ENCODE assay signal across 1 cellular context in genomic region chr12:50926415-50926814, GRCh38.
TF ChIP-seq lines count a peak whose summit lies in the region.

No MANE protein-coding gene starts in this region.

TF ChIP-seq in GM12878, 131 proteins besides CTCF, POLR2A, EP300 and RAD21:
- TF ChIP-seq ZSCAN29 (IDR thresholded peaks at IDR 0.05): no peak
- TF ChIP-seq CBFB (IDR thresholded peaks at IDR 0.05; ENCODE audit: low read depth): no peak
- TF ChIP-seq ZBTB4 (CRISPR knock-in tag; IDR thresholded peaks at IDR 0.05): no peak
- TF ChIP-seq MEF2A (IDR thresholded peaks at IDR 0.05; ENCODE audit: insufficient read depth, low read depth, low read length): no peak
- TF ChIP-seq KDM1A (IDR thresholded peaks at IDR 0.05; ENCODE audit: borderline replicate concordance): no peak
- TF ChIP-seq BHLHE40 (IDR thresholded peaks at IDR 0.05; ENCODE audit: borderline replicate concordance in 1 of 2, low read depth in 2 of 2, low read length in 1 of 2): no peak
- no peak for TF ChIP-seq IRF4 (IDR thresholded peaks at IDR 0.05; ENCODE audit: low read depth, low read length)
- TF ChIP-seq GABPA (IDR thresholded peaks at IDR 0.05; ENCODE audit: low read depth): no peak
- no peak for TF ChIP-seq IRF3 (IDR thresholded peaks at IDR 0.05)
- TF ChIP-seq CREB1 (IDR thresholded peaks at IDR 0.05; ENCODE audit: low read depth): no peak
- no peak for TF ChIP-seq EGR1 (IDR thresholded peaks at IDR 0.05; ENCODE audit: borderline replicate concordance in 1 of 2, low read depth in 2 of 2, low read length in 2 of 2)
